8 cellular contexts compared by ENCODE assay signal in genomic region chr1:110207831-110208230, GRCh38. TPM values are rescaled to one million over a fixed set of nuclear protein-coding genes. Genes with fewer than 3 reads are reported as not detected.
DNase-seq lines count a peak whose midpoint lies in the region; ATAC-seq and TF ChIP-seq lines count a peak whose summit lies in the region.

No MANE protein-coding gene starts in this region.

- no peak overlapping the region for H3K4me3 Mint-ChIP-seq in chondrocyte (ENCODE audit: unreplicated experiment)

- H3K27me3 Mint-ChIP-seq in chondrocyte (ENCODE audit: low read depth), result peaks cover 12% of the 10 kb centered on the region

- no peaks in the 10 kb centered on the region for H3K36me3 Mint-ChIP-seq in chondrocyte (ENCODE audit: low read depth)

- intact Hi-C loops in lower leg skin (cut with DNase I; ENCODE audit: low total_unique reads), result no loop called here

- peak; percentile 96 for TF ChIP-seq CTCF in chondrocyte (IDR thresholded peaks at IDR 0.05)
- peak in 1 of 3 donors; percentile 63 for TF ChIP-seq CTCF in lower leg skin (IDR thresholded peaks at IDR 0.05)

- H3K4me3 ChIP-seq in lower leg skin (ENCODE audit: low read depth, poor library complexity, severe bottlenecking), result no peak overlapping the region

- ATAC-seq in GM19324 (IDR thresholded peaks at IDR 0.05; ENCODE audit: low FRiP score, unreplicated experiment), result no peak

- WGBS in lower leg skin, 2 donors, result 28 to 30% methylated on average over 5 of the region's 5 CpGs

- no peaks in the 10 kb centered on the region for H3K9me3 Mint-ChIP-seq in chondrocyte (ENCODE audit: low read depth)

- TF ChIP-seq POLR2A in lower leg skin (IDR thresholded peaks at IDR 0.05), result no peak

- DNase-seq in NOMO-1 (lab: John Stamatoyannopoulos, UW; ENCODE audit: unreplicated experiment in 2 of 2) (peak; percentile 35 to 42), NOMO-1 treated with dmso at 0.1 percent for 144 hours (lab: John Stamatoyannopoulos, UW; ENCODE audit: unreplicated experiment) (no peak), NCI-H2107 treated with DMSO at 0.1 percent for 48 hours (lab: John Stamatoyannopoulos, UW; ENCODE audit: unreplicated experiment) (peak; percentile 53), chondrocyte (ENCODE audit: low spot score) (no peak), lower leg skin (ENCODE audit: low spot score in 2 of 2) (peak; percentile 49 to 92)
- DNase-seq in activated CD4-positive, alpha-beta T cell treated with anti-CD3 and anti-CD28 coated beads for 48 hours, result peak; percentile 85
- peak; percentile 63 for DNase-seq in stimulated activated CD8-positive, alpha-beta memory T cell treated with anti-CD3 and anti-CD28 coated beads, Interleukin-15, amount 100 ng/mL, for 1 hour (ENCODE audit: low read depth)

- no peak overlapping the region for H3K27ac Mint-ChIP-seq in chondrocyte (ENCODE audit: unreplicated experiment)

- peaks cover 26% of the 10 kb centered on the region for H3K4me1 Mint-ChIP-seq in chondrocyte (ENCODE audit: low read depth)

RNA-seq across cellular contexts. Expression of gene KCNC4, which starts 2.3 kb away (rescaled TPM):
- total RNA-seq in chondrocyte (2.7 to 5.2 TPM (median 3.2 TPM) in 3 replicates), lower leg skin (1 to 10 TPM; 4.8 to 9.4 (median 7.7) TPM)

RNA-seq across cellular contexts. Expression of gene SLC6A17, which starts 57.5 kb away (rescaled TPM):
- 1.6 to 6.1 TPM (median 2.1 TPM) in 3 replicates for total RNA-seq in chondrocyte
- total RNA-seq in lower leg skin, result 1 to 10 TPM; 4.5 to 6.9 (median 5.8) TPM

Comparison
In these comparisons a context has a peak if more than half of its experiments do, and no peak if none do; other contexts are left out.
1. DNase-seq: peak in NOMO-1 (2 of 2), NCI-H2107 treated with DMSO at 0.1 percent for 48 hours (single experiment), activated CD4-positive, alpha-beta T cell treated with anti-CD3 and anti-CD28 coated beads for 48 hours (single experiment), lower leg skin (2 of 2) and stimulated activated CD8-positive, alpha-beta memory T cell treated with anti-CD3 and anti-CD28 coated beads, Interleukin-15, amount 100 ng/mL, for 1 hour (single experiment); none in NOMO-1 treated with dmso at 0.1 percent for 144 hours (single experiment) and chondrocyte (single experiment).